Comparison of ENCODE assay signal across 7 cellular contexts in the genomic region with DNA sequence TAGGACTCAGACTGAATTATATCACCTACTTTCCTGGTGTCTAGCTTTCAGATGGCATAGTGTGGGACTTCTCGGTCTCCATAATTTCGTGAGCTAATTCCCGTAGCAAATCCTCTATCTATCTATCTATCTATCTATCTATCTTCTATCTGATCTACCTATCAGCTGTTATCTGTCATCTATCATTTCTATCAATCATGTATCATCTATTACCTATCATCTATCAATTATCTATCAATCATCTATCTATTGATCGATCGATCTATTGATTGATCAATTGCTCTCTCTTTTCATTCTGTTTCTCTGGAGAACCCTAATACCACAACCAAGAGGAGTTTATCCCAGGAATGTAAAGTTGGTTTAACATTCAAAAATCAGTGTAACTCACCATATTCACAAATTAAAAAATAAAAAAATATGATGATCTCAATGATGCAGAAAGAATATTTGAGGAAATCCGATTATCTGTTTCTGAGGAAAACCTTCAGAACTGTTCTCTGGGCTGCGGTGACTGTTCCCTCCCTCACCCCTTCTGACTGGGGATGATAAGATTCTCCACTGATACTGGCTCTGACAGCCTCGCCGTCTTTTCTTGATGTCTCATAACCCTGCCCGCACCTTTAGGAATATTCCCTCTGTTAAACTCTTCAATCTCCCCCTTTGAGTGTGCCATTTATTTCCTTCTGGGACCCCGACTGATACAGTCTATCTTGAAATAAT.
"Had no signal": no experiment of that assay in that cellular context is flagged by ENCODE, and none has a peak within 500 bp of the region (broad histone marks: within the 10 kb centered on the region; RNA-seq: fewer than 3 reads in every experiment).

No MANE protein-coding gene starts in this region.

- H2AFZ ChIP-seq: GM23338 had no signal

- DNase-seq: H9, HCEC 1CT, IMR-90 had no signal

- H3K4me2 ChIP-seq: GM23338 had no signal

- FAIRE-seq: H1, H54, HTR-8/SVneo had no signal

- ATAC-seq: GM23338 had no signal

- H3K4me3 ChIP-seq: GM23338 had no signal
